In genomic region chrX:71173440-71173839, GRCh38 we compare ENCODE assay signal across 25 cellular contexts. TPM values are rescaled to one million over a fixed set of nuclear protein-coding genes. Genes with fewer than 3 reads are reported as not detected.
A peak's percentile ranks its signal among the peaks of the same experiment; 100 is the strongest.
DNase-seq lines count a peak whose midpoint lies in the region; ATAC-seq, FAIRE-seq and TF ChIP-seq lines count a peak whose summit lies in the region.
"Had no signal": no experiment of that assay in that cellular context is flagged by ENCODE, and none has a peak within 500 bp of the region (broad histone marks: within the 10 kb centered on the region; RNA-seq: fewer than 3 reads in every experiment).

No MANE protein-coding gene starts in this region.

- peak; percentile 52 for FAIRE-seq in HepG2 (lab: Jason Lieb, UNC)
- FAIRE-seq: A204.1, H1 had no signal

- H3K9me3 Mint-ChIP-seq in activated CD4-positive, alpha-beta T cell treated with anti-CD3 and anti-CD28 coated beads for 36 hours (ENCODE audit: low read depth) = no peaks in the 10 kb centered on the region
- H3K9me3 Mint-ChIP-seq in stimulated activated naive B cell treated with anti-CD40 and anti-IgM and Interleukin-4, amounts not matched to agents 10 μg/mL and 1 μg/mL and 100 μg/mL, for 72 hours = no peaks in the 10 kb centered on the region

- TF ChIP-seq POLR2A in HepG2 (IDR thresholded peaks at IDR 0.05; ENCODE audit: insufficient read depth in 1 of 2, low read depth in 2 of 2, low read length in 2 of 2) (no peak), right lobe of liver (IDR thresholded peaks at IDR 0.05) (no peak)

- WGBS in HepG2 (ENCODE audit: low lambda C conversion rate) = 38% methylated on average over 2 of the region's 2 CpGs
- 39% methylated on average over 2 of the region's 2 CpGs for WGBS in right lobe of liver (ENCODE audit: insufficient coverage, low coverage, low lambda C conversion rate, missing lambda C conversion rate)

- DNase-seq in activated CD4-positive, alpha-beta T cell treated with anti-CD3 and anti-CD28 coated beads for 36 hours = no peak
- no peak for DNase-seq in activated CD4-positive, alpha-beta T cell treated with anti-CD3 and anti-CD28 coated beads, Interleukin-2, amount 50 U/mL, for 4 hours
- DNase-seq in HepG2 (ENCODE audit: low spot score) (no peak), right lobe of liver (no peak), mesenteric fat pad (ENCODE audit: low spot score) (peak; percentile 11), NCI-H1694 (lab: John Stamatoyannopoulos, UW) (no peak), NCI-H226 (no peak)
- DNase-seq in stimulated activated naive B cell treated with anti-CD40 and anti-IgM and Interleukin-4, amounts not matched to agents 10 μg/mL and 1 μg/mL and 100 μg/mL, for 72 hours = no peak
- DNase-seq: ACHN; C1 segment of cervical spinal cord; Calu3; CD4-positive, alpha-beta memory T cell; COR-L47; DMS53; DMS79 treated with DMSO at 0.1 percent for 48 hours; GF-D8; GM23248; H7; HCEC 1CT had no signal

- CTCF ChIA-PET in activated CD4-positive, alpha-beta T cell treated with anti-CD3 and anti-CD28 coated beads for 36 hours (lab: Charles Lee) = interaction anchor here (1.7 kb wide), 1 partner anchor 9 kb away, joined by 5 read pairs; no protein-coding TSS in a partner anchor
- CTCF ChIA-PET in HepG2 (lab: Yijun Ruan, JAX; ENCODE audit: low intra/inter-chr PET ratio, low total read pairs) = no interaction called here

- ATAC-seq in activated CD4-positive, alpha-beta T cell treated with anti-CD3 and anti-CD28 coated beads for 36 hours = no peak
- ATAC-seq in HepG2 (no peak), right lobe of liver (no peak)
- ATAC-seq in stimulated activated naive B cell treated with anti-CD40 and anti-IgM and Interleukin-4, amounts not matched to agents 10 μg/mL and 1 μg/mL and 100 μg/mL, for 72 hours (replicated peaks) = no peak

- H3K4me3 ChIP-seq in HepG2 (replicated peaks in 1 of 3; ENCODE audit: insufficient read depth in 1 of 3, low read depth in 2 of 3, low read length in 3 of 3) = no peak overlapping the region
- no peak overlapping the region for H3K4me3 ChIP-seq in right lobe of liver
- H3K4me3 ChIP-seq: GM23248 had no signal

- no peak overlapping the region for H3K4me3 Mint-ChIP-seq in activated CD4-positive, alpha-beta T cell treated with anti-CD3 and anti-CD28 coated beads for 36 hours
- H3K4me3 Mint-ChIP-seq in stimulated activated naive B cell treated with anti-CD40 and anti-IgM and Interleukin-4, amounts not matched to agents 10 μg/mL and 1 μg/mL and 100 μg/mL, for 72 hours = no peak overlapping the region
- H3K4me3 Mint-ChIP-seq: CD4-positive, alpha-beta memory T cell had no signal

- H3K4me1 ChIP-seq in HepG2 (ENCODE audit: insufficient read depth, low read length) (peaks cover 43% of the 10 kb centered on the region), right lobe of liver (no peaks in the 10 kb centered on the region)

- TF ChIP-seq EP300 in HepG2 (IDR thresholded peaks at IDR 0.05; ENCODE audit: low read depth in 2 of 2, low read length in 2 of 2) (no peak), HepG2 (CRISPR knock-in tag; IDR thresholded peaks at IDR 0.05; ENCODE audit: borderline replicate concordance) (no peak)

- H3K27me3 ChIP-seq in HepG2 (ENCODE audit: control insufficient read depth in 1 of 2, insufficient read depth in 2 of 2, low read length in 2 of 2) (no peaks in the 10 kb centered on the region), right lobe of liver (no peaks in the 10 kb centered on the region)

- intact Hi-C loops in activated CD4-positive, alpha-beta T cell treated with anti-CD3 and anti-CD28 coated beads for 36 hours (cut with DNase I, micrococcal nuclease) = loop anchor here in 1 of 2 experiments (10.0 kb wide), 1 partner anchor 399 kb away; no protein-coding TSS in a partner anchor
- intact Hi-C loops in HepG2 (cut with micrococcal nuclease; ENCODE audit: unreplicated experiment) (no loop called here), right lobe of liver (cut with DNase I) (loop anchor here in 1 of 2 donors (10.0 kb wide), 1 partner anchor 199 kb away; no protein-coding TSS in a partner anchor)

- POLR2A ChIA-PET in activated CD4-positive, alpha-beta T cell treated with anti-CD3 and anti-CD28 coated beads for 36 hours (lab: Charles Lee) = no interaction called here
- POLR2A ChIA-PET in HepG2 (lab: Yijun Ruan, JAX) = interaction anchor here (0.6 kb wide), 1 partner anchor 29 kb away, joined by 3 read pairs; no protein-coding TSS in a partner anchor

- in situ Hi-C loops in HepG2 (cut with HindIII; ENCODE audit: extremely low pct_ligation_motif_present, low pct_unique_long_range_greater_than_20kb) = loop anchor here (10.0 kb wide), 1 partner anchor 179 kb away; no protein-coding TSS in a partner anchor

- H3K27ac Mint-ChIP-seq in activated CD4-positive, alpha-beta T cell treated with anti-CD3 and anti-CD28 coated beads for 36 hours = peak overlapping the region; percentile 39
- no peak overlapping the region for H3K27ac Mint-ChIP-seq in stimulated activated naive B cell treated with anti-CD40 and anti-IgM and Interleukin-4, amounts not matched to agents 10 μg/mL and 1 μg/mL and 100 μg/mL, for 72 hours
- H3K27ac Mint-ChIP-seq: CD4-positive, alpha-beta memory T cell had no signal

- no peak for TF ChIP-seq RAD21 in HepG2 (CRISPR knock-in tag; IDR thresholded peaks at IDR 0.05)

- H3K36me3 Mint-ChIP-seq in activated CD4-positive, alpha-beta T cell treated with anti-CD3 and anti-CD28 coated beads for 36 hours (ENCODE audit: low read depth) = peaks cover 17% of the 10 kb centered on the region
- peaks cover 8 to 21% of the 10 kb centered on the region in 2 donors for H3K36me3 Mint-ChIP-seq in stimulated activated naive B cell treated with anti-CD40 and anti-IgM and Interleukin-4, amounts not matched to agents 10 μg/mL and 1 μg/mL and 100 μg/mL, for 72 hours

- H4K20me1 ChIP-seq in HepG2 (ENCODE audit: insufficient read depth, low read length) = no peaks in the 10 kb centered on the region

- no TSS peak for BruUV-seq in HepG2 (replicated peaks; lab: Mats Ljungman, UMichigan)

- H3K79me2 ChIP-seq in HepG2 (ENCODE audit: insufficient read depth, low read length) = no peaks in the 10 kb centered on the region

- H3K36me3 ChIP-seq in HepG2 (replicated peaks in 1 of 2; ENCODE audit: control insufficient read depth in 1 of 2, insufficient read depth in 2 of 2, low read length in 2 of 2) = no peaks in the 10 kb centered on the region
- H3K36me3 ChIP-seq in right lobe of liver = no peaks in the 10 kb centered on the region

- H3K4me1 Mint-ChIP-seq in activated CD4-positive, alpha-beta T cell treated with anti-CD3 and anti-CD28 coated beads for 36 hours = peaks cover 9% of the 10 kb centered on the region
- peaks cover 7 to 10% of the 10 kb centered on the region in 2 donors for H3K4me1 Mint-ChIP-seq in stimulated activated naive B cell treated with anti-CD40 and anti-IgM and Interleukin-4, amounts not matched to agents 10 μg/mL and 1 μg/mL and 100 μg/mL, for 72 hours

- H3K27me3 Mint-ChIP-seq in activated CD4-positive, alpha-beta T cell treated with anti-CD3 and anti-CD28 coated beads for 36 hours = no peaks in the 10 kb centered on the region
- peaks cover 0 to 4% of the 10 kb centered on the region in 2 donors for H3K27me3 Mint-ChIP-seq in stimulated activated naive B cell treated with anti-CD40 and anti-IgM and Interleukin-4, amounts not matched to agents 10 μg/mL and 1 μg/mL and 100 μg/mL, for 72 hours
- H3K27me3 Mint-ChIP-seq: CD4-positive, alpha-beta memory T cell had no signal

- no peaks in the 10 kb centered on the region for H3K9me3 ChIP-seq in HepG2 (ENCODE audit: low read length)
- no peaks in the 10 kb centered on the region for H3K9me3 ChIP-seq in right lobe of liver

- no peak for TF ChIP-seq CTCF in HepG2 (CRISPR knock-in tag; IDR thresholded peaks at IDR 0.05)
- TF ChIP-seq CTCF in right lobe of liver (IDR thresholded peaks at IDR 0.05) = no peak

- H3K27ac ChIP-seq in HepG2 (ENCODE audit: extremely low read length, insufficient read depth, low read length) (no peak overlapping the region), right lobe of liver (no peak overlapping the region)
- H3K27ac ChIP-seq: 22Rv1, GM23248 had no signal

- H3K9ac ChIP-seq in HepG2 (ENCODE audit: insufficient read depth, low read depth, low read length) = no peak overlapping the region
- H3K9ac ChIP-seq: GM23248 had no signal

- H2AFZ ChIP-seq in HepG2 (ENCODE audit: low read length) = no peak overlapping the region
- H2AFZ ChIP-seq: GM23248 had no signal

- no peak overlapping the region for H3K4me2 ChIP-seq in HepG2 (ENCODE audit: low read depth, low read length)

RNA-seq across cellular contexts. Expression of gene NLGN3, which starts 28.8 kb away (rescaled TPM):
- total RNA-seq in activated CD4-positive, alpha-beta T cell treated with anti-CD3 and anti-CD28 coated beads for 36 hours = under 1 TPM; 0.77 to 0.78 TPM
- total RNA-seq in HepG2 (2016; rRNA removed; fragmentation: Illumina TruSeq; extraction: Trizol) = 0.04 TPM in 1 of 2 replicates, not detected in the other
- total RNA-seq in HepG2 (2016; cell fraction: cytosol; rRNA removed; fragmentation: Illumina TruSeq; extraction: Trizol; ENCODE audit: low read depth) = not detected in 2 replicates
- not detected in 2 replicates for total RNA-seq in HepG2 (2016; cell fraction: insoluble cytoplasmic fraction; rRNA removed; fragmentation: Illumina TruSeq; extraction: Trizol)
- total RNA-seq in HepG2 (2016; cell fraction: membrane; rRNA removed; fragmentation: Illumina TruSeq; extraction: Trizol) = not detected in 2 replicates
- not detected in 2 replicates for total RNA-seq in HepG2 (2016; cell fraction: nucleus; rRNA removed; fragmentation: Illumina TruSeq; extraction: Trizol)
- 0.16 and 0.29 TPM in 2 replicates for polyA plus RNA-seq in HepG2 (2011; rRNA removed)
- 0.05 and 0.19 TPM in 2 replicates for polyA plus RNA-seq in HepG2 (2011; cell fraction: cytosol; rRNA removed)
- polyA plus RNA-seq in HepG2 (2011; cell fraction: nucleus; rRNA removed) = 1.1 and 1.7 TPM in 2 replicates
- polyA plus RNA-seq in HepG2 (2012) = 0.36 and 0.51 TPM in 2 replicates
- not detected in 2 replicates for polyA plus RNA-seq in HepG2 (2016; cell fraction: cytosol; fragmentation: Illumina TruSeq; extraction: Trizol; ENCODE audit: low read depth)
- not detected in 2 replicates for polyA plus RNA-seq in HepG2 (2016; cell fraction: insoluble cytoplasmic fraction; fragmentation: Illumina TruSeq; extraction: Trizol; ENCODE audit: low read depth)
- not detected in 2 replicates for polyA plus RNA-seq in HepG2 (2016; cell fraction: membrane; fragmentation: Illumina TruSeq; extraction: Trizol; ENCODE audit: low read depth)
- 0.23 and 0.24 TPM in 2 replicates for polyA plus RNA-seq in HepG2 (2016; cell fraction: nucleus; fragmentation: Illumina TruSeq; extraction: Trizol; ENCODE audit: insufficient read depth, low read depth)
- 0.22 and 1.6 TPM in 2 replicates for polyA minus RNA-seq in HepG2 (2011; rRNA and poly(A)+ RNA removed; ENCODE audit: low replicate concordance)
- not detected in 2 replicates for polyA minus RNA-seq in HepG2 (2011; cell fraction: cytosol; rRNA and poly(A)+ RNA removed)
- polyA minus RNA-seq in HepG2 (2011; cell fraction: nucleus; rRNA and poly(A)+ RNA removed) = 0.50 and 0.52 TPM in 2 replicates
- total RNA-seq in right lobe of liver = under 1 TPM in 5 of 6 experiments, not detected in 1; 0.12 to 0.25 (median 0.14) TPM
- total RNA-seq in mesenteric fat pad = 0.48 TPM
- total RNA-seq: Daoy, G401 had no signal

RNA-seq across cellular contexts. Expression of gene GJB1, which starts 49.6 kb away (rescaled TPM):
- not detected for total RNA-seq in activated CD4-positive, alpha-beta T cell treated with anti-CD3 and anti-CD28 coated beads for 36 hours
- total RNA-seq in HepG2 (2016; rRNA removed; fragmentation: Illumina TruSeq; extraction: Trizol) (47.8 and 111 TPM in 2 replicates), right lobe of liver (100 to 1,000 TPM; 120 to 329 (median 205) TPM), mesenteric fat pad (not detected)
- total RNA-seq in HepG2 (2016; cell fraction: cytosol; rRNA removed; fragmentation: Illumina TruSeq; extraction: Trizol; ENCODE audit: low read depth) = 30.0 and 31.9 TPM in 2 replicates
- 43.6 and 115 TPM in 2 replicates for total RNA-seq in HepG2 (2016; cell fraction: insoluble cytoplasmic fraction; rRNA removed; fragmentation: Illumina TruSeq; extraction: Trizol)
- total RNA-seq in HepG2 (2016; cell fraction: membrane; rRNA removed; fragmentation: Illumina TruSeq; extraction: Trizol) = 50.9 and 52.8 TPM in 2 replicates
- 68.5 and 79.5 TPM in 2 replicates for total RNA-seq in HepG2 (2016; cell fraction: nucleus; rRNA removed; fragmentation: Illumina TruSeq; extraction: Trizol)
- polyA plus RNA-seq in HepG2 (2011; rRNA removed) = 161 and 197 TPM in 2 replicates
- 307 and 330 TPM in 2 replicates for polyA plus RNA-seq in HepG2 (2011; cell fraction: cytosol; rRNA removed)
- 86.1 and 111 TPM in 2 replicates for polyA plus RNA-seq in HepG2 (2011; cell fraction: nucleus; rRNA removed)
- 102 and 110 TPM in 2 replicates for polyA plus RNA-seq in HepG2 (2012)
- 39.6 and 40.8 TPM in 2 replicates for polyA plus RNA-seq in HepG2 (2016; cell fraction: cytosol; fragmentation: Illumina TruSeq; extraction: Trizol; ENCODE audit: low read depth)
- 45.8 and 50.6 TPM in 2 replicates for polyA plus RNA-seq in HepG2 (2016; cell fraction: insoluble cytoplasmic fraction; fragmentation: Illumina TruSeq; extraction: Trizol; ENCODE audit: low read depth)
- 50.7 and 51.5 TPM in 2 replicates for polyA plus RNA-seq in HepG2 (2016; cell fraction: membrane; fragmentation: Illumina TruSeq; extraction: Trizol; ENCODE audit: low read depth)
- 115 and 127 TPM in 2 replicates for polyA plus RNA-seq in HepG2 (2016; cell fraction: nucleus; fragmentation: Illumina TruSeq; extraction: Trizol; ENCODE audit: insufficient read depth, low read depth)
- polyA minus RNA-seq in HepG2 (2011; rRNA and poly(A)+ RNA removed; ENCODE audit: low replicate concordance) = 332 TPM in 1 of 2 replicates, not detected in the other
- 64.5 and 82.6 TPM in 2 replicates for polyA minus RNA-seq in HepG2 (2011; cell fraction: cytosol; rRNA and poly(A)+ RNA removed)
- polyA minus RNA-seq in HepG2 (2011; cell fraction: nucleus; rRNA and poly(A)+ RNA removed) = 18.2 and 29.2 TPM in 2 replicates
- total RNA-seq: CD4-positive, alpha-beta memory T cell; Daoy; GM23248; H1 had no signal
- polyA plus RNA-seq: BJ; CD4-positive, alpha-beta memory T cell; GM23248 had no signal

RNA-seq across cellular contexts. Expression of gene MED12, which starts 55.0 kb away (rescaled TPM):
- 10 to 100 TPM; 46.2 to 56.4 TPM for total RNA-seq in activated CD4-positive, alpha-beta T cell treated with anti-CD3 and anti-CD28 coated beads for 36 hours
- 15.0 and 16.0 TPM in 2 replicates for total RNA-seq in HepG2 (2016; rRNA removed; fragmentation: Illumina TruSeq; extraction: Trizol)
- total RNA-seq in HepG2 (2016; cell fraction: cytosol; rRNA removed; fragmentation: Illumina TruSeq; extraction: Trizol; ENCODE audit: low read depth) = 0.81 and 2.3 TPM in 2 replicates
- total RNA-seq in HepG2 (2016; cell fraction: insoluble cytoplasmic fraction; rRNA removed; fragmentation: Illumina TruSeq; extraction: Trizol) = 12.8 and 12.9 TPM in 2 replicates
- 3.6 and 6.7 TPM in 2 replicates for total RNA-seq in HepG2 (2016; cell fraction: membrane; rRNA removed; fragmentation: Illumina TruSeq; extraction: Trizol)
- 13.4 and 18.0 TPM in 2 replicates for total RNA-seq in HepG2 (2016; cell fraction: nucleus; rRNA removed; fragmentation: Illumina TruSeq; extraction: Trizol)
- polyA plus RNA-seq in HepG2 (2011; rRNA removed) = 9.4 and 13.5 TPM in 2 replicates
- 3.7 TPM in 2 replicates for polyA plus RNA-seq in HepG2 (2011; cell fraction: cytosol; rRNA removed)
- 49.9 and 57.8 TPM in 2 replicates for polyA plus RNA-seq in HepG2 (2011; cell fraction: nucleus; rRNA removed)
- 12.9 and 17.5 TPM in 2 replicates for polyA plus RNA-seq in HepG2 (2012)
- polyA plus RNA-seq in HepG2 (2016; cell fraction: cytosol; fragmentation: Illumina TruSeq; extraction: Trizol; ENCODE audit: low read depth) = 0.80 and 1.2 TPM in 2 replicates
- 10.9 and 15.7 TPM in 2 replicates for polyA plus RNA-seq in HepG2 (2016; cell fraction: insoluble cytoplasmic fraction; fragmentation: Illumina TruSeq; extraction: Trizol; ENCODE audit: low read depth)
- polyA plus RNA-seq in HepG2 (2016; cell fraction: membrane; fragmentation: Illumina TruSeq; extraction: Trizol; ENCODE audit: low read depth) = 1.8 and 2.1 TPM in 2 replicates
- 29.0 and 30.1 TPM in 2 replicates for polyA plus RNA-seq in HepG2 (2016; cell fraction: nucleus; fragmentation: Illumina TruSeq; extraction: Trizol; ENCODE audit: insufficient read depth, low read depth)
- polyA minus RNA-seq in HepG2 (2011; rRNA and poly(A)+ RNA removed; ENCODE audit: low replicate concordance) = 75.3 and 81.1 TPM in 2 replicates
- polyA minus RNA-seq in HepG2 (2011; cell fraction: cytosol; rRNA and poly(A)+ RNA removed) = 20.1 and 24.4 TPM in 2 replicates
- polyA minus RNA-seq in HepG2 (2011; cell fraction: nucleus; rRNA and poly(A)+ RNA removed) = 38.9 and 40.7 TPM in 2 replicates
- total RNA-seq in right lobe of liver = 10 to 100 TPM in 5 of 6 experiments, 1 to 10 TPM in 1; 7.8 to 16.3 (median 12.5) TPM
- 46.7 TPM for total RNA-seq in mesenteric fat pad

Comparison
In these comparisons a context has a peak if more than half of its experiments do, and no peak if none do; other contexts are left out.
1. RNA of gene GJB1, which starts 49.6 kb away (total RNA-seq): 120 to 329 TPM in right lobe of liver and 30.0 to 115 TPM in HepG2; not detected in activated CD4-positive, alpha-beta T cell treated with anti-CD3 and anti-CD28 coated beads for 36 hours and not detected in mesenteric fat pad (single experiment); every median in the first group is over 10 times any median in the second.